In genomic region chr15:96585634-96586386, GRCh38 we compare ENCODE assay signal across 11 cellular contexts.
A peak's percentile ranks its signal among the peaks of the same experiment; 100 is the strongest.
DNase-seq lines count a peak whose midpoint lies in the region; ATAC-seq and TF ChIP-seq lines count a peak whose summit lies in the region.
"Had no signal": no experiment of that assay in that cellular context is flagged by ENCODE, and none has a peak within 500 bp of the region (broad histone marks: within the 10 kb centered on the region; RNA-seq: fewer than 3 reads in every experiment).

No MANE protein-coding gene starts in this region.

- H3K27ac ChIP-seq in HL-60 (replicated peaks) = peak overlapping the region; percentile 68
- H3K27ac ChIP-seq: ascending aorta had no signal

- H3K27me3 ChIP-seq in HL-60 (ENCODE audit: insufficient read depth, poor library complexity, severe bottlenecking) = no peaks in the 10 kb centered on the region
- H3K27me3 ChIP-seq: ascending aorta had no signal

- in situ Hi-C loops in GM13976 (cut with MboI; ENCODE audit: low sequenced_read_pairs, unreplicated experiment) = no loop called here

- TF ChIP-seq CTCF in AG09309 (IDR thresholded peaks at IDR 0.05; ENCODE audit: control insufficient read depth, insufficient read depth, low read depth, low read length, missing control alignments) (peak; percentile 19), HL-60 (IDR thresholded peaks at IDR 0.05; ENCODE audit: insufficient read depth, low read length) (no peak), GM13976 (IDR thresholded peaks at IDR 0.05; ENCODE audit: borderline replicate concordance, control extremely low read depth, extremely low read depth, insufficient read depth, missing control alignments) (no peak)

- ATAC-seq in HG03135 (IDR thresholded peaks at IDR 0.05; ENCODE audit: unreplicated experiment) = no peak
- ATAC-seq in GM18867 (IDR thresholded peaks at IDR 0.05; ENCODE audit: unreplicated experiment) = no peak

- DNase-seq in AG09309 (ENCODE audit: low read depth) = no peak
- peak; percentile 24 to 33 for DNase-seq in HL-60 (ENCODE audit: low read depth in 1 of 2, low spot score in 1 of 2)
- peak; percentile 80 for DNase-seq in SIG-M5 treated with dmso at 0.1 percent for 504 hours (lab: John Stamatoyannopoulos, UW; ENCODE audit: unreplicated experiment)
- peak; percentile 4 for DNase-seq in hepatic stellate cell (ENCODE audit: low spot score)
- no peak for DNase-seq in GM13976 (ENCODE audit: low spot score)
- no peak for DNase-seq in middle frontal gyrus (ENCODE audit: extremely low spot score, low spot score)
- DNase-seq: activated CD4-positive, CD25-positive, alpha-beta regulatory T cell treated with anti-CD3 and anti-CD28 coated beads, Interleukin-2, amount 50 U/mL, for 72 hours; DMS53 had no signal

- H3K4me3 ChIP-seq in AG09309 (ENCODE audit: control insufficient read depth, low read depth, low read length) = no peak overlapping the region
- H3K4me3 ChIP-seq in HL-60 (replicated peaks; ENCODE audit: insufficient read depth, low read length) = no peak overlapping the region
- H3K4me3 ChIP-seq: ascending aorta had no signal

Comparison
In these comparisons a context has a peak if more than half of its experiments do, and no peak if none do; other contexts are left out.
1. DNase-seq: peak in HL-60 (2 of 2), SIG-M5 treated with dmso at 0.1 percent for 504 hours (single experiment) and hepatic stellate cell (single experiment); none in AG09309 (single experiment), GM13976 (single experiment) and middle frontal gyrus (single experiment).